13 cellular contexts compared by ENCODE assay signal in the genomic region with DNA sequence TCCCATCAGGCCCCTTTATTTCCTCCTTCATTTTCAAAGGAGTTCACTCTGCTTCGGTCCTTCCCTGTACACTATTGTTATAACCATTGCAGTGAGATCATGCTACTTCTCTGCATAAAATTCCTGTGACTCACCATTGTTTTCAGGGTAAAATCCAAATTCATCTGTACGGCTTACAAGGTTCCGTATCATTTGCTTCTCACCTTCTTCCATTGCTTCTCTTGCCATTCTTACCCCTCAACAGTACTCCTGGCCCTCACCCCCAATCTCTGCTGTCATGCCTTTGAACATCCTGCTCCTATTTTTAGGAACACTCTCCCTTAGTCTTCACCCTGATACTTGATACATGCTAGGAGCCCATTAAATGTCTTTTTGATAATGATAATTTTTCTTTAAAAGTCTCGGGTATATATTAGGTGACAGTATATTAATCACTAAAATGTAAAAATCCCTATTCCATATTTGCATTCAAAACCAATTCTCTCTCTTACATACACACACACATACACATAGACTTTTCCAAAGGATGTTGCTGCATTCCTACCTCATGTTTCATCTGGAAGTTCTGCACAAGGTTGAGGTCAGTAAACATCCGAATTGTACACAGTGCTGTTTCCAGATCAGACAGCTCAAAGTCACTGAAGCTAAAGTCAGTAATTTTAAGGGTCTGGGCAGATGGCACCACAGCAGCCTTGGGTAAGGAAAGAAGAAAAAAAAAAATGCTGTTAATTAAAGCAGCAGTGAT.
DNase-seq lines count a peak whose midpoint lies in the region; ATAC-seq and TF ChIP-seq lines count a peak whose summit lies in the region.
"Had no signal": no experiment of that assay in that cellular context is flagged by ENCODE, and none has a peak within 500 bp of the region (broad histone marks: within the 10 kb centered on the region; RNA-seq: fewer than 3 reads in every experiment).

No MANE protein-coding gene starts in this region.

- TF ChIP-seq CTCF in fibroblast of pulmonary artery (IDR thresholded peaks at IDR 0.05; ENCODE audit: low read length, missing control alignments), result no peak

- DNase-seq in EL, result peak; percentile 83
- DNase-seq in SW 1271 (lab: John Stamatoyannopoulos, UW), result peak; percentile 33 to 70
- peak; percentile 87 for DNase-seq in fibroblast of pulmonary artery (ENCODE audit: low read depth)
- DNase-seq in renal cortical epithelial cell (ENCODE audit: low read depth), result peak; percentile 81
- no peak for DNase-seq in Ammon's horn (ENCODE audit: low spot score)
- DNase-seq in NCI-H128 (lab: John Stamatoyannopoulos, UW; ENCODE audit: unreplicated experiment), result no peak
- DNase-seq: activated CD4-positive, alpha-beta T cell treated with anti-CD3 and anti-CD28 coated beads, Interleukin-2, amount 50 U/mL, for 48 hours; amygdala; natural killer cell; NCI-H510A had no signal

- peak overlapping the region; percentile 25 for H3K4me3 ChIP-seq in fibroblast of pulmonary artery (replicated peaks; ENCODE audit: low read depth, low read length)
- H3K4me3 ChIP-seq: SK-N-MC had no signal

- no peak for ATAC-seq in HG02610 (IDR thresholded peaks at IDR 0.05; ENCODE audit: unreplicated experiment)
- no peak for ATAC-seq in HG02623 (IDR thresholded peaks at IDR 0.05; ENCODE audit: unreplicated experiment)
- ATAC-seq: natural killer cell had no signal

Comparison
In these comparisons a context has a peak if more than half of its experiments do, and no peak if none do; other contexts are left out.
1. DNase-seq: peak in EL (single experiment), SW 1271 (2 of 2), fibroblast of pulmonary artery (single experiment) and renal cortical epithelial cell (single experiment); none in Ammon's horn (single experiment) and NCI-H128 (single experiment).